1 cellular context compared by ENCODE assay signal in the genomic region with DNA sequence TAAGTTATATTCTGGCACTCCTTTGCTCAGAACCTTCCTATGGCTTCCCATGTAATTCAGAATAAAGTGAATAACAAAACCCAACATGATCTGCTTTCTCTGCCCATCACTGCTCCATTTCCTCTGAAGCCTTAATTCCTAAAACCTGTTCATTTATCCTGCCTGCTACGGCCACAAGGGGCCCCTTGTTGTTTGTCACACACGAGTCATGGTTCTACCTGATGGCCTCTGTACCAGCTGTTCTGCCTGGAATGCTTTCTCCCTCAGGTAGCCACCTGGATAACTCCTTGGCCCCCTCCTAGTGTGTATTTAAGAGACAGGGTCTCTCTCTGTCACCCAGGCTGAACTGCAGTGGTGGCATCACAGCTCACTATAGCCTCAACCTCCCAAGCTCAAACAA.
TF ChIP-seq lines count a peak whose summit lies in the region.

No MANE protein-coding gene starts in this region.

TF ChIP-seq in HepG2, 621 proteins besides CTCF, POLR2A, EP300 and RAD21 (continued from another document and continues in another):
- TF ChIP-seq, protein P1, sequence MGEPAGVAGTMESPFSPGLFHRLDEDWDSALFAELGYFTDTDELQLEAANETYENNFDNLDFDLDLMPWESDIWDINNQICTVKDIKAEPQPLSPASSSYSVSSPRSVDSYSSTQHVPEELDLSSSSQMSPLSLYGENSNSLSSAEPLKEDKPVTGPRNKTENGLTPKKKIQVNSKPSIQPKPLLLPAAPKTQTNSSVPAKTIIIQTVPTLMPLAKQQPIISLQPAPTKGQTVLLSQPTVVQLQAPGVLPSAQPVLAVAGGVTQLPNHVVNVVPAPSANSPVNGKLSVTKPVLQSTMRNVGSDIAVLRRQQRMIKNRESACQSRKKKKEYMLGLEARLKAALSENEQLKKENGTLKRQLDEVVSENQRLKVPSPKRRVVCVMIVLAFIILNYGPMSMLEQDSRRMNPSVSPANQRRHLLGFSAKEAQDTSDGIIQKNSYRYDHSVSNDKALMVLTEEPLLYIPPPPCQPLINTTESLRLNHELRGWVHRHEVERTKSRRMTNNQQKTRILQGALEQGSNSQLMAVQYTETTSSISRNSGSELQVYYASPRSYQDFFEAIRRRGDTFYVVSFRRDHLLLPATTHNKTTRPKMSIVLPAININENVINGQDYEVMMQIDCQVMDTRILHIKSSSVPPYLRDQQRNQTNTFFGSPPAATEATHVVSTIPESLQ (CRISPR knock-in tag; conservative IDR thresholded peaks at IDR 0.05), result no peak
- TF ChIP-seq ARNT (IDR thresholded peaks at IDR 0.05) (no peak), SIN3A (IDR thresholded peaks at IDR 0.05; ENCODE audit: borderline replicate concordance, low read depth, low read length) (no peak), FOXO1 (CRISPR knock-in tag; IDR thresholded peaks at IDR 0.05) (no peak), RBM39 (IDR thresholded peaks at IDR 0.05; ENCODE audit: low read depth, low read length, poor library complexity, severe bottlenecking) (no peak), GATAD2A (CRISPR knock-in tag; IDR thresholded peaks at IDR 0.05) (no peak), NPAS2 (CRISPR knock-in tag; IDR thresholded peaks at IDR 0.05; ENCODE audit: borderline replicate concordance) (no peak), TEAD3 (CRISPR knock-in tag; optimal IDR thresholded peaks at IDR 0.05; ENCODE audit: borderline replicate concordance) (peak; percentile 87), ARHGAP35 (CRISPR knock-in tag; IDR thresholded peaks at IDR 0.05; ENCODE audit: borderline replicate concordance) (no peak), CAMTA2 (CRISPR knock-in tag; IDR thresholded peaks at IDR 0.05; ENCODE audit: borderline replicate concordance) (no peak), ZNF331 (CRISPR knock-in tag; IDR thresholded peaks at IDR 0.05) (no peak), SIX1 (CRISPR knock-in tag; IDR thresholded peaks at IDR 0.05; ENCODE audit: borderline replicate concordance) (no peak), THYN1 (CRISPR knock-in tag; IDR thresholded peaks at IDR 0.05; ENCODE audit: borderline replicate concordance, low read depth) (no peak), U2AF1 (optimal IDR thresholded peaks at IDR 0.05; ENCODE audit: low read depth, low read length) (no peak)
- TF ChIP-seq, protein P2, sequence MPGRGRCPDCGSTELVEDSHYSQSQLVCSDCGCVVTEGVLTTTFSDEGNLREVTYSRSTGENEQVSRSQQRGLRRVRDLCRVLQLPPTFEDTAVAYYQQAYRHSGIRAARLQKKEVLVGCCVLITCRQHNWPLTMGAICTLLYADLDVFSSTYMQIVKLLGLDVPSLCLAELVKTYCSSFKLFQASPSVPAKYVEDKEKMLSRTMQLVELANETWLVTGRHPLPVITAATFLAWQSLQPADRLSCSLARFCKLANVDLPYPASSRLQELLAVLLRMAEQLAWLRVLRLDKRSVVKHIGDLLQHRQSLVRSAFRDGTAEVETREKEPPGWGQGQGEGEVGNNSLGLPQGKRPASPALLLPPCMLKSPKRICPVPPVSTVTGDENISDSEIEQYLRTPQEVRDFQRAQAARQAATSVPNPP (CRISPR knock-in tag; IDR thresholded peaks at IDR 0.05), result no peak
- TF ChIP-seq, protein P3, sequence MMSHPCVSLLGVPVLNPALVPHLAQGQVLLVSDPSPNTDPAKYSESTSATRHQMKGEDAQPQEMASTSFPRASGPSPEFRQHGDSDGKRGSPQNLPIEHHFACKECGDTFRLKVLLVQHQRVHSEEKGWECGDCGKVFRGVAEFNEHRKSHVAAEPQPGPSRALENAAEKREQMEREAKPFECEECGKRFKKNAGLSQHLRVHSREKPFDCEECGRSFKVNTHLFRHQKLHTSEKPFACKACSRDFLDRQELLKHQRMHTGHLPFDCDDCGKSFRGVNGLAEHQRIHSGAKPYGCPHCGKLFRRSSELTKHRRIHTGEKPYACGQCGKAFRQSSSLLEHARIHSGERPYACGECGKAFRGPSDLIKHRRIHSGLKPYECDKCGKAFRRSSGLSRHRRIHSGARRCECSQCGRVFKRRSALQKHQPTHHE (CRISPR knock-in tag; IDR thresholded peaks at IDR 0.05; ENCODE audit: borderline replicate concordance), result no peak
- TF ChIP-seq, protein P4, sequence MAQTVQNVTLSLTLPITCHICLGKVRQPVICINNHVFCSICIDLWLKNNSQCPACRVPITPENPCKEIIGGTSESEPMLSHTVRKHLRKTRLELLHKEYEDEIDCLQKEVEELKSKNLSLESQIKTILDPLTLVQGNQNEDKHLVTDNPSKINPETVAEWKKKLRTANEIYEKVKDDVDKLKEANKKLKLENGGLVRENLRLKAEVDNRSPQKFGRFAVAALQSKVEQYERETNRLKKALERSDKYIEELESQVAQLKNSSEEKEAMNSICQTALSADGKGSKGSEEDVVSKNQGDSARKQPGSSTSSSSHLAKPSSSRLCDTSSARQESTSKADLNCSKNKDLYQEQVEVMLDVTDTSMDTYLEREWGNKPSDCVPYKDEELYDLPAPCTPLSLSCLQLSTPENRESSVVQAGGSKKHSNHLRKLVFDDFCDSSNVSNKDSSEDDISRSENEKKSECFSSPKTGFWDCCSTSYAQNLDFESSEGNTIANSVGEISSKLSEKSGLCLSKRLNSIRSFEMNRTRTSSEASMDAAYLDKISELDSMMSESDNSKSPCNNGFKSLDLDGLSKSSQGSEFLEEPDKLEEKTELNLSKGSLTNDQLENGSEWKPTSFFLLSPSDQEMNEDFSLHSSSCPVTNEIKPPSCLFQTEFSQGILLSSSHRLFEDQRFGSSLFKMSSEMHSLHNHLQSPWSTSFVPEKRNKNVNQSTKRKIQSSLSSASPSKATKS (CRISPR knock-in tag; IDR thresholded peaks at IDR 0.05), result no peak
- TF ChIP-seq, protein P5, sequence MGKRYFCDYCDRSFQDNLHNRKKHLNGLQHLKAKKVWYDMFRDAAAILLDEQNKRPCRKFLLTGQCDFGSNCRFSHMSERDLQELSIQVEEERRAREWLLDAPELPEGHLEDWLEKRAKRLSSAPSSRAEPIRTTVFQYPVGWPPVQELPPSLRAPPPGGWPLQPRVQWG (CRISPR knock-in tag; IDR thresholded peaks at IDR 0.05; ENCODE audit: borderline replicate concordance, low read depth), result no peak
- TF ChIP-seq, protein P6, sequence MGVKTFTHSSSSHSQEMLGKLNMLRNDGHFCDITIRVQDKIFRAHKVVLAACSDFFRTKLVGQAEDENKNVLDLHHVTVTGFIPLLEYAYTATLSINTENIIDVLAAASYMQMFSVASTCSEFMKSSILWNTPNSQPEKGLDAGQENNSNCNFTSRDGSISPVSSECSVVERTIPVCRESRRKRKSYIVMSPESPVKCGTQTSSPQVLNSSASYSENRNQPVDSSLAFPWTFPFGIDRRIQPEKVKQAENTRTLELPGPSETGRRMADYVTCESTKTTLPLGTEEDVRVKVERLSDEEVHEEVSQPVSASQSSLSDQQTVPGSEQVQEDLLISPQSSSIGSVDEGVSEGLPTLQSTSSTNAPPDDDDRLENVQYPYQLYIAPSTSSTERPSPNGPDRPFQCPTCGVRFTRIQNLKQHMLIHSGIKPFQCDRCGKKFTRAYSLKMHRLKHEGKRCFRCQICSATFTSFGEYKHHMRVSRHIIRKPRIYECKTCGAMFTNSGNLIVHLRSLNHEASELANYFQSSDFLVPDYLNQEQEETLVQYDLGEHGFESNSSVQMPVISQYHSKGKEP (CRISPR knock-in tag; IDR thresholded peaks at IDR 0.05), result no peak
- TF ChIP-seq, protein P7, sequence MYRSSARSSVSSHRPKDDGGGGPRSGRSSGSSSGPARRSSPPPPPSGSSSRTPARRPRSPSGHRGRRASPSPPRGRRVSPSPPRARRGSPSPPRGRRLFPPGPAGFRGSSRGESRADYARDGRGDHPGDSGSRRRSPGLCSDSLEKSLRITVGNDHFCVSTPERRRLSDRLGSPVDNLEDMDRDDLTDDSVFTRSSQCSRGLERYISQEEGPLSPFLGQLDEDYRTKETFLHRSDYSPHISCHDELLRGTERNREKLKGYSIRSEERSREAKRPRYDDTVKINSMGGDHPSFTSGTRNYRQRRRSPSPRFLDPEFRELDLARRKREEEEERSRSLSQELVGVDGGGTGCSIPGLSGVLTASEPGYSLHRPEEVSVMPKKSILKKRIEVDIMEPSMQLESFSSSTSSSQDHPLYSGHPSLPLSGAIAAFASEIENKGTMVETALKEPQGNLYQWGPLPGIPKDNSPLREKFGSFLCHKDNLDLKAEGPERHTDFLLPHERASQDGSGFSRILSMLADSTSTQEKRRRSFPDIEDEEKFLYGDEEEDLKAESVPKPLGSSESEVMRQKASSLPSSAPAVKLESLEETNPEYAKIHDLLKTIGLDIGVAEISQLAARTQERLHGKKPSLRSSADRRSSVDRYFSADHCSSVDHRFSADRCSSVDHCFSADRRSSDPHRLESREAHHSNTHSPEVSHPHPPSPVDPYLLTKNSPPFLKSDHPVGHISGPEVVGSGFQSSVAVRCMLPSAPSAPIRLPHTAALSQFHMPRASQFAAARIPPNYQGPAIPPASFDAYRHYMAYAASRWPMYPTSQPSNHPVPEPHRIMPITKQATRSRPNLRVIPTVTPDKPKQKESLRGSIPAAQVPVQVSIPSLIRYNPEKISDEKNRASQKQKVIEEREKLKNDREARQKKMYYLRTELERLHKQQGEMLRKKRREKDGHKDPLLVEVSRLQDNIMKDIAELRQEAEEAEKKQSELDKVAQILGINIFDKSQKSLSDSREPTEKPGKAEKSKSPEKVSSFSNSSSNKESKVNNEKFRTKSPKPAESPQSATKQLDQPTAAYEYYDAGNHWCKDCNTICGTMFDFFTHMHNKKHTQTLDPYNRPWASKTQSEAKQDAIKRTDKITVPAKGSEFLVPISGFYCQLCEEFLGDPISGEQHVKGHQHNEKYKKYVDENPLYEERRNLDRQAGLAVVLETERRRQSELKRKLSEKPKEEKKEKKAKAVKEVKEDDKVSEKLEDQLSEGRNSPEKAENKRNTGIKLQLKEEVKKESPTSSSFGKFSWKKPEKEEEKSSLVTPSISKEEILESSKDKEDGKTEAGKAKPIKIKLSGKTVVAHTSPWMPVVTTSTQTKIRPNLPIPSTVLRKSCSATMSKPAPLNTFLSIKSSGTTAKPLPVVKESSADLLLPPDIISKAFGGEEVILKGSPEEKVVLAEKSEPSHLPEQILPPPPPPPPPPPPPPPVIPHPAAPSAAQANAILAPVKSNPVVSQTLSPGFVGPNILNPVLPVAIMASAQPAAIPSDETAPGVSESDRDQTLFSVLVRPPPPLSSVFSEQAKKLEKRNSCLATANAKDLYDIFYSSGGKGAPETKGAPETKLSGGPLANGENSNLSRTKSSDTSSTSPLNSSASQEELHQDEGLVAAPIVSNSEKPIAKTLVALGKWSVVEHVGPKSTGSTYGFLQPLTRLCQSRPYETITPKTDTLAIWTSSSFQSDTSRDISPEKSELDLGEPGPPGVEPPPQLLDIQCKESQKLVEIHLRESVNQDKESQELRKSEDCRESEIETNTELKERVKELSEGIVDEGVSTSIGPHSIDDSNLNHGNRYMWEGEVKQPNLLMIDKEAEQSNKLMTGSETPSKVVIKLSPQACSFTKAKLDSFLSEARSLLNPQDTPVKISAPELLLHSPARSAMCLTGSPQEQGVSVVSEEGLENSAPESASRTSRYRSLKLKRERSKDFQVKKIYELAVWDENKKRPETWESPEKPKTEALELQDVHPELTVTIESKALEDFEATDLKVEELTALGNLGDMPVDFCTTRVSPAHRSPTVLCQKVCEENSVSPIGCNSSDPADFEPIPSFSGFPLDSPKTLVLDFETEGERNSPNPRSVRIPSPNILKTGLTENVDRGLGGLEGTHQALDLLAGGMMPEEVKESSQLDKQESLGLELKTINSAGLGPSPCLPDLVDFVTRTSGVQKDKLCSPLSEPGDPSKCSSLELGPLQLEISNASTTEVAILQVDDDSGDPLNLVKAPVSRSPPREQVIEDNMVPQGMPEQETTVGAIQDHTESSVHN (CRISPR knock-in tag; IDR thresholded peaks at IDR 0.05), result no peak
- TF ChIP-seq, protein P8, sequence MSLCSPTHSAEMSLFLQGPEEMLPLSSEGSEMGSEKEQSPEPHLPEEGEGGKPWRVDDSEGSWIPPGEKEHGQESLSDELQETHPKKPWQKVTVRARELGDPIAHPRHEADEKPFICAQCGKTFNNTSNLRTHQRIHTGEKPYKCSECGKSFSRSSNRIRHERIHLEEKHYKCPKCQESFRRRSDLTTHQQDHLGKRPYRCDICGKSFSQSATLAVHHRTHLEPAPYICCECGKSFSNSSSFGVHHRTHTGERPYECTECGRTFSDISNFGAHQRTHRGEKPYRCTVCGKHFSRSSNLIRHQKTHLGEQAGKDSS (CRISPR knock-in tag; IDR thresholded peaks at IDR 0.05; ENCODE audit: borderline replicate concordance, low read depth), result no peak
- TF ChIP-seq, protein P9, sequence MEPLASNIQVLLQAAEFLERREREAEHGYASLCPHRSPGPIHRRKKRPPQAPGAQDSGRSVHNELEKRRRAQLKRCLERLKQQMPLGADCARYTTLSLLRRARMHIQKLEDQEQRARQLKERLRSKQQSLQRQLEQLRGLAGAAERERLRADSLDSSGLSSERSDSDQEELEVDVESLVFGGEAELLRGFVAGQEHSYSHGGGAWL (CRISPR knock-in tag; IDR thresholded peaks at IDR 0.05), result no peak
- TF ChIP-seq, protein P10, sequence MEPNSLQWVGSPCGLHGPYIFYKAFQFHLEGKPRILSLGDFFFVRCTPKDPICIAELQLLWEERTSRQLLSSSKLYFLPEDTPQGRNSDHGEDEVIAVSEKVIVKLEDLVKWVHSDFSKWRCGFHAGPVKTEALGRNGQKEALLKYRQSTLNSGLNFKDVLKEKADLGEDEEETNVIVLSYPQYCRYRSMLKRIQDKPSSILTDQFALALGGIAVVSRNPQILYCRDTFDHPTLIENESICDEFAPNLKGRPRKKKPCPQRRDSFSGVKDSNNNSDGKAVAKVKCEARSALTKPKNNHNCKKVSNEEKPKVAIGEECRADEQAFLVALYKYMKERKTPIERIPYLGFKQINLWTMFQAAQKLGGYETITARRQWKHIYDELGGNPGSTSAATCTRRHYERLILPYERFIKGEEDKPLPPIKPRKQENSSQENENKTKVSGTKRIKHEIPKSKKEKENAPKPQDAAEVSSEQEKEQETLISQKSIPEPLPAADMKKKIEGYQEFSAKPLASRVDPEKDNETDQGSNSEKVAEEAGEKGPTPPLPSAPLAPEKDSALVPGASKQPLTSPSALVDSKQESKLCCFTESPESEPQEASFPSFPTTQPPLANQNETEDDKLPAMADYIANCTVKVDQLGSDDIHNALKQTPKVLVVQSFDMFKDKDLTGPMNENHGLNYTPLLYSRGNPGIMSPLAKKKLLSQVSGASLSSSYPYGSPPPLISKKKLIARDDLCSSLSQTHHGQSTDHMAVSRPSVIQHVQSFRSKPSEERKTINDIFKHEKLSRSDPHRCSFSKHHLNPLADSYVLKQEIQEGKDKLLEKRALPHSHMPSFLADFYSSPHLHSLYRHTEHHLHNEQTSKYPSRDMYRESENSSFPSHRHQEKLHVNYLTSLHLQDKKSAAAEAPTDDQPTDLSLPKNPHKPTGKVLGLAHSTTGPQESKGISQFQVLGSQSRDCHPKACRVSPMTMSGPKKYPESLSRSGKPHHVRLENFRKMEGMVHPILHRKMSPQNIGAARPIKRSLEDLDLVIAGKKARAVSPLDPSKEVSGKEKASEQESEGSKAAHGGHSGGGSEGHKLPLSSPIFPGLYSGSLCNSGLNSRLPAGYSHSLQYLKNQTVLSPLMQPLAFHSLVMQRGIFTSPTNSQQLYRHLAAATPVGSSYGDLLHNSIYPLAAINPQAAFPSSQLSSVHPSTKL (CRISPR knock-in tag; IDR thresholded peaks at IDR 0.05), result 0 out of 2 replicates have a peak, but pooled peaks have one; percentile 14
- TF ChIP-seq, protein P11, sequence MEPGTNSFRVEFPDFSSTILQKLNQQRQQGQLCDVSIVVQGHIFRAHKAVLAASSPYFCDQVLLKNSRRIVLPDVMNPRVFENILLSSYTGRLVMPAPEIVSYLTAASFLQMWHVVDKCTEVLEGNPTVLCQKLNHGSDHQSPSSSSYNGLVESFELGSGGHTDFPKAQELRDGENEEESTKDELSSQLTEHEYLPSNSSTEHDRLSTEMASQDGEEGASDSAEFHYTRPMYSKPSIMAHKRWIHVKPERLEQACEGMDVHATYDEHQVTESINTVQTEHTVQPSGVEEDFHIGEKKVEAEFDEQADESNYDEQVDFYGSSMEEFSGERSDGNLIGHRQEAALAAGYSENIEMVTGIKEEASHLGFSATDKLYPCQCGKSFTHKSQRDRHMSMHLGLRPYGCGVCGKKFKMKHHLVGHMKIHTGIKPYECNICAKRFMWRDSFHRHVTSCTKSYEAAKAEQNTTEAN (CRISPR knock-in tag; conservative IDR thresholded peaks at IDR 0.05), result no peak
